19 cellular contexts compared by ENCODE assay signal in the genomic region with DNA sequence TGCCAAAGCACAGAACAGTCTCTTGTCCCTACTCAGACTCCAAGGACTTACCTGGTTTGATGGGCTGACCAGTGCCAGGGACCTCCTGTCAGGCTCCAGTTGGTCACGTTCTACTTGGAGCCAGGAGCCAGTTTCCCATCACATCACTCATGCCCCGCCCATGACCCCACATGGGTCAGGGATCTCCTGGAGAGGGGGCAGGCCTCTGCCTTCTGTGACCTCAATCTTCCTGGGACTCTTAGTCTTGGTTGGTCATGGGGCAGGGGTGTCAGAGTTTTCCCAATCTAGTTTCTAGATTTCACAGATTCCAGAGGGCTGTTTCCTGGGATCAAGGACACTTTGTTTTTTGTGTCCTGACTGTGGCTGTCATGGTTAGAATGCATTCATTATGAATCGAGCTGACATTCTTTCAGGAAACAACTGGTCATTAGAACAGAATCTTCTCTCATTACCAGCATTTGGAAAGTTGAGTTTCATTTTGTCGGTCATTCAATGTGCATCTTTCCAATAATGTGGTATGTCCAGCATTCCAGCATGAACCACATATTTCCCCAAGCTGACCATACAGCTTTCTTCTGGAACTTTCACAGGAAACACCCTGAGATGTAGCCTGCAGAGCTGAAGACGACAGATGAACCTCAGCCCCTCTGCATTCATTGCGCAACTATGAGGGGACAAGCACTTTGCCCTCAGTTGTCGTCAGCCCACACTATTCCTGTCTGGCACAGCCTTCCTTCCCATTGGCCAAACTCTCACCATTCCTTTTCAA. TPM values are rescaled to one million over a fixed set of nuclear protein-coding genes. Genes with fewer than 3 reads are reported as not detected.
DNase-seq lines count a peak whose midpoint lies in the region; ATAC-seq, FAIRE-seq and TF ChIP-seq lines count a peak whose summit lies in the region.
"Had no signal": no experiment of that assay in that cellular context is flagged by ENCODE, and none has a peak within 500 bp of the region (broad histone marks: within the 10 kb centered on the region; RNA-seq: fewer than 3 reads in every experiment).

No MANE protein-coding gene starts in this region.

- ATAC-seq in HG03135 (IDR thresholded peaks at IDR 0.05; ENCODE audit: unreplicated experiment) (no peak), GM18517 (IDR thresholded peaks at IDR 0.05; ENCODE audit: unreplicated experiment) (no peak)
- ATAC-seq: body of pancreas, T-helper 17 cell had no signal

- H3K27ac Mint-ChIP-seq in activated T-helper 1 cell treated with anti-CD3 and anti-CD28 coated beads, Interleukin-12 subunit alpha, Interleukin-12 subunit beta, Interleukin-2, Interleukin-4 antibody, amounts not matched to agents 30 ng/mL and 10 ng/mL and 1 ng/mL, durations not matched to agents 14 hours and 24 hours and 36 hours, result no peak overlapping the region
- H3K27ac Mint-ChIP-seq: T-helper 17 cell had no signal

- dilution Hi-C loops in endothelial cell of umbilical vein (cut with MboI; ENCODE audit: extremely low pct_ligation_motif_present, low sequenced_read_pairs), result no loop called here

- H3K9me3 ChIP-seq in endothelial cell of umbilical vein (replicated peaks; ENCODE audit: control insufficient read depth, insufficient read depth, low read length) (no peaks in the 10 kb centered on the region), mesenchymal stem cell (ENCODE audit: control insufficient read depth, low read length) (no peaks in the 10 kb centered on the region), WERI-Rb-1 (ENCODE audit: severe bottlenecking) (no peaks in the 10 kb centered on the region)
- H3K9me3 ChIP-seq: body of pancreas had no signal

- H3K4me3 Mint-ChIP-seq in activated T-helper 1 cell treated with anti-CD3 and anti-CD28 coated beads, Interleukin-12 subunit alpha, Interleukin-12 subunit beta, Interleukin-2, Interleukin-4 antibody, amounts not matched to agents 30 ng/mL and 10 ng/mL and 1 ng/mL, durations not matched to agents 14 hours and 24 hours and 36 hours, result no peak overlapping the region
- H3K4me3 Mint-ChIP-seq: naive B cell, T-helper 17 cell had no signal

- no peak overlapping the region for H2AK5ac ChIP-seq in mesenchymal stem cell (ENCODE audit: low read length, severe bottlenecking)

- H2AFZ ChIP-seq in endothelial cell of umbilical vein (ENCODE audit: low read depth, low read length), result no peak overlapping the region
- H2AFZ ChIP-seq in mesenchymal stem cell (ENCODE audit: low read depth, low read length), result no peak overlapping the region

- no TSS peak for BruUV-seq in endothelial cell of umbilical vein (replicated peaks; lab: Mats Ljungman, UMichigan)

- no peak overlapping the region for H2BK12ac ChIP-seq in mesenchymal stem cell (ENCODE audit: low read length in 2 of 2)

- H2BK15ac ChIP-seq in mesenchymal stem cell (ENCODE audit: low read depth, poor library complexity, severe bottlenecking), result no peak overlapping the region

- no peak overlapping the region for H4K91ac ChIP-seq in mesenchymal stem cell (ENCODE audit: low read length)

- H3K23ac ChIP-seq in mesenchymal stem cell (ENCODE audit: low read length in 2 of 2), result no peak overlapping the region

- 85% methylated on average over 6 of the region's 7 CpGs for WGBS in mesenchymal stem cell

- intact Hi-C loops in endothelial cell of umbilical vein (cut with micrococcal nuclease), result no loop called here
- intact Hi-C loops in activated T-helper 1 cell treated with anti-CD3 and anti-CD28 coated beads, Interleukin-12 subunit alpha, Interleukin-12 subunit beta, Interleukin-2, Interleukin-4 antibody, amounts not matched to agents 30 ng/mL and 10 ng/mL and 1 ng/mL, durations not matched to agents 14 hours and 24 hours and 36 hours (cut with micrococcal nuclease), result no loop called here

- DNase-seq in AG10803 (ENCODE audit: low read depth) (peak; percentile 71), M059J (ENCODE audit: low read depth) (peak; percentile 8), endothelial cell of umbilical vein (ENCODE audit: low read depth, low spot score) (no peak), mesenchymal stem cell (peak; percentile 23), WERI-Rb-1 (no peak)
- DNase-seq in activated T-helper 1 cell treated with anti-CD3 and anti-CD28 coated beads, Interleukin-12 subunit alpha, Interleukin-12 subunit beta, Interleukin-2, Interleukin-4 antibody, amounts not matched to agents 30 ng/mL and 10 ng/mL and 1 ng/mL, durations not matched to agents 14 hours and 24 hours and 36 hours (ENCODE audit: low spot score), result no peak
- DNase-seq: activated gamma-delta T cell; naive B cell; NCI-H1694; NCI-H446 treated with DMSO at 0.1 percent for 48 hours; SHP77 treated with DMSO at 0.1 percent for 48 hours; stimulated activated CD4-positive, alpha-beta T cell treated with anti-CD3 and anti-CD28 coated beads, Interleukin-1b, Interleukin-23, amount 100 ng/mL, for 48 hours; T-helper 17 cell had no signal

- no peak for FAIRE-seq in endothelial cell of umbilical vein (lab: Jason Lieb, UNC)
- FAIRE-seq: G401.6, H54 had no signal

- no peaks in the 10 kb centered on the region for H3K4me1 Mint-ChIP-seq in activated T-helper 1 cell treated with anti-CD3 and anti-CD28 coated beads, Interleukin-12 subunit alpha, Interleukin-12 subunit beta, Interleukin-2, Interleukin-4 antibody, amounts not matched to agents 30 ng/mL and 10 ng/mL and 1 ng/mL, durations not matched to agents 14 hours and 24 hours and 36 hours (ENCODE audit: low read depth)
- H3K4me1 Mint-ChIP-seq: naive B cell, T-helper 17 cell had no signal

- H3K4me1 ChIP-seq in endothelial cell of umbilical vein (ENCODE audit: control insufficient read depth, extremely low read depth, insufficient read depth, low read length) (no peaks in the 10 kb centered on the region), mesenchymal stem cell (ENCODE audit: control insufficient read depth, insufficient read depth, low read depth, low read length) (no peaks in the 10 kb centered on the region)

- no peak overlapping the region for H3K18ac ChIP-seq in mesenchymal stem cell (ENCODE audit: low read depth in 1 of 2, low read length in 2 of 2)

- H4K8ac ChIP-seq in mesenchymal stem cell (ENCODE audit: low read length), result no peak overlapping the region

- H2BK5ac ChIP-seq in mesenchymal stem cell (ENCODE audit: low read depth, low read length, poor library complexity, severe bottlenecking), result no peak overlapping the region

- no peaks in the 10 kb centered on the region for H3K9me3 Mint-ChIP-seq in activated T-helper 1 cell treated with anti-CD3 and anti-CD28 coated beads, Interleukin-12 subunit alpha, Interleukin-12 subunit beta, Interleukin-2, Interleukin-4 antibody, amounts not matched to agents 30 ng/mL and 10 ng/mL and 1 ng/mL, durations not matched to agents 14 hours and 24 hours and 36 hours
- H3K9me3 Mint-ChIP-seq: naive B cell had no signal

- H3K27me3 ChIP-seq in endothelial cell of umbilical vein (ENCODE audit: control insufficient read depth in 2 of 2, insufficient read depth in 2 of 2, low read length in 2 of 2) (peaks cover 87 to 88% of the 10 kb centered on the region in 2 experiments), mesenchymal stem cell (ENCODE audit: control insufficient read depth in 1 of 2, insufficient read depth in 1 of 2, low read length in 2 of 2) (peaks cover 0 to 3% of the 10 kb centered on the region in 2 experiments), WERI-Rb-1 (ENCODE audit: insufficient read depth, low read depth, severe bottlenecking) (no peaks in the 10 kb centered on the region)
- H3K27me3 ChIP-seq: body of pancreas had no signal

- no peaks in the 10 kb centered on the region for H3K36me3 ChIP-seq in endothelial cell of umbilical vein (ENCODE audit: control insufficient read depth in 2 of 2, extremely low read depth in 1 of 2, insufficient read depth in 2 of 2, low read length in 2 of 2)
- no peaks in the 10 kb centered on the region for H3K36me3 ChIP-seq in mesenchymal stem cell (ENCODE audit: control insufficient read depth in 1 of 2, insufficient read depth in 2 of 2, low read depth in 1 of 2, low read length in 2 of 2)
- no peaks in the 10 kb centered on the region for H3K36me3 ChIP-seq in WERI-Rb-1

- peaks cover 4% of the 10 kb centered on the region for H3K27me3 Mint-ChIP-seq in activated T-helper 1 cell treated with anti-CD3 and anti-CD28 coated beads, Interleukin-12 subunit alpha, Interleukin-12 subunit beta, Interleukin-2, Interleukin-4 antibody, amounts not matched to agents 30 ng/mL and 10 ng/mL and 1 ng/mL, durations not matched to agents 14 hours and 24 hours and 36 hours (ENCODE audit: insufficient read depth)

- CTCF ChIA-PET in endothelial cell of umbilical vein (lab: Charles Lee), result interaction anchor here (1.1 kb wide), 1 partner anchor 15 kb away, joined by 3 read pairs; no protein-coding TSS in a partner anchor

- POLR2A ChIA-PET in endothelial cell of umbilical vein (lab: Charles Lee), result no interaction called here

- H3K27ac ChIP-seq in endothelial cell of umbilical vein (ENCODE audit: insufficient read depth, low read depth, low read length), result no peak overlapping the region
- H3K27ac ChIP-seq in mesenchymal stem cell (ENCODE audit: low read length, poor library complexity, severe bottlenecking), result no peak overlapping the region
- H3K27ac ChIP-seq in WERI-Rb-1, result no peak overlapping the region
- H3K27ac ChIP-seq: body of pancreas had no signal

- no peak for TF ChIP-seq POLR2A in endothelial cell of umbilical vein (IDR thresholded peaks at IDR 0.05; ENCODE audit: low read depth, low read length)

- H3K79me2 ChIP-seq in endothelial cell of umbilical vein (ENCODE audit: control insufficient read depth, insufficient read depth, low read length), result no peaks in the 10 kb centered on the region

- TF ChIP-seq CTCF in AG10803 (conservative IDR thresholded peaks at IDR 0.05; ENCODE audit: low read length) (no peak), endothelial cell of umbilical vein (IDR thresholded peaks at IDR 0.05; ENCODE audit: extremely low read depth in 1 of 2, insufficient read depth in 1 of 2, low read depth in 1 of 2, low read length in 2 of 2) (no peak), WERI-Rb-1 (IDR thresholded peaks at IDR 0.05; ENCODE audit: low read depth, low read length) (no peak)

- H3K4me2 ChIP-seq in endothelial cell of umbilical vein (ENCODE audit: insufficient read depth, low read length) (no peak overlapping the region), mesenchymal stem cell (ENCODE audit: low read length, poor library complexity, severe bottlenecking) (no peak overlapping the region)

- no peak overlapping the region for H3K4ac ChIP-seq in mesenchymal stem cell (ENCODE audit: low read depth in 1 of 2, low read length in 2 of 2)

- H3K9ac ChIP-seq in endothelial cell of umbilical vein (replicated peaks; ENCODE audit: extremely low read depth, insufficient read depth, low read length), result no peak overlapping the region
- H3K9ac ChIP-seq in mesenchymal stem cell (ENCODE audit: low read length), result no peak overlapping the region

- H3K14ac ChIP-seq in mesenchymal stem cell (ENCODE audit: low read length in 2 of 2), result no peak overlapping the region

- no peaks in the 10 kb centered on the region for H3K79me1 ChIP-seq in mesenchymal stem cell (replicated peaks; ENCODE audit: low read length, poor library complexity, severe bottlenecking)

- H3K36me3 Mint-ChIP-seq in activated T-helper 1 cell treated with anti-CD3 and anti-CD28 coated beads, Interleukin-12 subunit alpha, Interleukin-12 subunit beta, Interleukin-2, Interleukin-4 antibody, amounts not matched to agents 30 ng/mL and 10 ng/mL and 1 ng/mL, durations not matched to agents 14 hours and 24 hours and 36 hours (ENCODE audit: low read depth), result no peaks in the 10 kb centered on the region
- H3K36me3 Mint-ChIP-seq: naive B cell had no signal

- no peak overlapping the region for H2BK120ac ChIP-seq in mesenchymal stem cell (ENCODE audit: low read depth, low read length)

- no peaks in the 10 kb centered on the region for H4K20me1 ChIP-seq in endothelial cell of umbilical vein (replicated peaks; ENCODE audit: control insufficient read depth, extremely low read depth, insufficient read depth, low read length)

- no peaks in the 10 kb centered on the region for H3K9me1 ChIP-seq in endothelial cell of umbilical vein (replicated peaks; ENCODE audit: control insufficient read depth, extremely low read depth, insufficient read depth, low read length)

- H3K4me3 ChIP-seq in AG10803 (ENCODE audit: low read length) (no peak overlapping the region), endothelial cell of umbilical vein (replicated peaks in 1 of 3; ENCODE audit: insufficient read depth in 1 of 3, low read depth in 1 of 3, low read length in 3 of 3) (no peak overlapping the region), mesenchymal stem cell (ENCODE audit: insufficient read depth in 1 of 2, low read depth in 1 of 2, low read length in 2 of 2) (no peak overlapping the region), WERI-Rb-1 (ENCODE audit: low read depth, low read length) (no peak overlapping the region)
- H3K4me3 ChIP-seq: body of pancreas had no signal

RNA-seq across cellular contexts. Expression of a gene that starts 19.8 kb away (rescaled TPM):
- total RNA-seq in M059J (2014; rRNA removed; shearing (Covaris generic)), result 0.12 and 0.86 TPM in 2 replicates
- not detected in 2 replicates for total RNA-seq in endothelial cell of umbilical vein
- polyA plus RNA-seq in endothelial cell of umbilical vein, result not detected in 2 replicates
- not detected in 2 replicates for polyA plus RNA-seq in endothelial cell of umbilical vein (2011; cell fraction: cytosol; rRNA removed)
- polyA plus RNA-seq in endothelial cell of umbilical vein (2011; cell fraction: nucleus; rRNA removed), result not detected in 2 replicates
- polyA plus RNA-seq in endothelial cell of umbilical vein (2012), result not detected in 2 replicates
- polyA minus RNA-seq in endothelial cell of umbilical vein, result not detected in 2 replicates
- not detected for polyA minus RNA-seq in endothelial cell of umbilical vein (2011; cell fraction: cytosol; rRNA and poly(A)+ RNA removed)
- not detected in 2 replicates for polyA minus RNA-seq in endothelial cell of umbilical vein (2011; cell fraction: nucleus; rRNA and poly(A)+ RNA removed)
- not detected for polyA plus RNA-seq in mesenchymal stem cell (2013, experiment 1 of 2)
- polyA plus RNA-seq in mesenchymal stem cell (2013, experiment 2 of 2), result 0.21 TPM
- total RNA-seq in activated T-helper 1 cell treated with anti-CD3 and anti-CD28 coated beads, Interleukin-12 subunit alpha, Interleukin-12 subunit beta, Interleukin-2, Interleukin-4 antibody, amounts not matched to agents 30 ng/mL and 10 ng/mL and 1 ng/mL, durations not matched to agents 14 hours and 24 hours and 36 hours, result 0.23 and 0.24 TPM in 2 replicates
- total RNA-seq: renal cortical epithelial cell had no signal

RNA-seq across cellular contexts. Expression of a gene that starts 22.9 kb away (rescaled TPM):
- 0.74 and 1.6 TPM in 2 replicates for total RNA-seq in M059J (2014; rRNA removed; shearing (Covaris generic))
- not detected in 2 replicates for total RNA-seq in endothelial cell of umbilical vein
- not detected in 2 replicates for polyA plus RNA-seq in endothelial cell of umbilical vein
- polyA plus RNA-seq in endothelial cell of umbilical vein (2011; cell fraction: cytosol; rRNA removed), result not detected in 2 replicates
- polyA plus RNA-seq in endothelial cell of umbilical vein (2011; cell fraction: nucleus; rRNA removed), result not detected in 2 replicates
- not detected in 2 replicates for polyA plus RNA-seq in endothelial cell of umbilical vein (2012)
- polyA minus RNA-seq in endothelial cell of umbilical vein, result not detected in 2 replicates
- not detected for polyA minus RNA-seq in endothelial cell of umbilical vein (2011; cell fraction: cytosol; rRNA and poly(A)+ RNA removed)
- not detected in 2 replicates for polyA minus RNA-seq in endothelial cell of umbilical vein (2011; cell fraction: nucleus; rRNA and poly(A)+ RNA removed)
- polyA plus RNA-seq in mesenchymal stem cell (2013, experiment 1 of 2), result 0.15 TPM
- polyA plus RNA-seq in mesenchymal stem cell (2013, experiment 2 of 2), result 0.27 TPM
- total RNA-seq in activated T-helper 1 cell treated with anti-CD3 and anti-CD28 coated beads, Interleukin-12 subunit alpha, Interleukin-12 subunit beta, Interleukin-2, Interleukin-4 antibody, amounts not matched to agents 30 ng/mL and 10 ng/mL and 1 ng/mL, durations not matched to agents 14 hours and 24 hours and 36 hours, result 0.15 TPM in 1 of 2 replicates, not detected in the other
- total RNA-seq: renal cortical epithelial cell had no signal

Comparison
In these comparisons a context has a peak if more than half of its experiments do, and no peak if none do; other contexts are left out.
1. DNase-seq: peak in AG10803 (single experiment), M059J (single experiment) and mesenchymal stem cell (single experiment); none in endothelial cell of umbilical vein (single experiment), WERI-Rb-1 (single experiment) and activated T-helper 1 cell treated with anti-CD3 and anti-CD28 coated beads, Interleukin-12 subunit alpha, Interleukin-12 subunit beta, Interleukin-2, Interleukin-4 antibody, amounts not matched to agents 30 ng/mL and 10 ng/mL and 1 ng/mL, durations not matched to agents 14 hours and 24 hours and 36 hours (single experiment).